1 cellular context compared by ENCODE assay signal in genomic region chr6:37170273-37171140, GRCh38.
TF ChIP-seq lines count a peak whose summit lies in the region.

No MANE protein-coding gene starts in this region.

TF ChIP-seq in K562, 482 proteins besides CTCF, POLR2A, EP300 and RAD21 (continued from another document and continues in another):
- TF ChIP-seq, protein P1, sequence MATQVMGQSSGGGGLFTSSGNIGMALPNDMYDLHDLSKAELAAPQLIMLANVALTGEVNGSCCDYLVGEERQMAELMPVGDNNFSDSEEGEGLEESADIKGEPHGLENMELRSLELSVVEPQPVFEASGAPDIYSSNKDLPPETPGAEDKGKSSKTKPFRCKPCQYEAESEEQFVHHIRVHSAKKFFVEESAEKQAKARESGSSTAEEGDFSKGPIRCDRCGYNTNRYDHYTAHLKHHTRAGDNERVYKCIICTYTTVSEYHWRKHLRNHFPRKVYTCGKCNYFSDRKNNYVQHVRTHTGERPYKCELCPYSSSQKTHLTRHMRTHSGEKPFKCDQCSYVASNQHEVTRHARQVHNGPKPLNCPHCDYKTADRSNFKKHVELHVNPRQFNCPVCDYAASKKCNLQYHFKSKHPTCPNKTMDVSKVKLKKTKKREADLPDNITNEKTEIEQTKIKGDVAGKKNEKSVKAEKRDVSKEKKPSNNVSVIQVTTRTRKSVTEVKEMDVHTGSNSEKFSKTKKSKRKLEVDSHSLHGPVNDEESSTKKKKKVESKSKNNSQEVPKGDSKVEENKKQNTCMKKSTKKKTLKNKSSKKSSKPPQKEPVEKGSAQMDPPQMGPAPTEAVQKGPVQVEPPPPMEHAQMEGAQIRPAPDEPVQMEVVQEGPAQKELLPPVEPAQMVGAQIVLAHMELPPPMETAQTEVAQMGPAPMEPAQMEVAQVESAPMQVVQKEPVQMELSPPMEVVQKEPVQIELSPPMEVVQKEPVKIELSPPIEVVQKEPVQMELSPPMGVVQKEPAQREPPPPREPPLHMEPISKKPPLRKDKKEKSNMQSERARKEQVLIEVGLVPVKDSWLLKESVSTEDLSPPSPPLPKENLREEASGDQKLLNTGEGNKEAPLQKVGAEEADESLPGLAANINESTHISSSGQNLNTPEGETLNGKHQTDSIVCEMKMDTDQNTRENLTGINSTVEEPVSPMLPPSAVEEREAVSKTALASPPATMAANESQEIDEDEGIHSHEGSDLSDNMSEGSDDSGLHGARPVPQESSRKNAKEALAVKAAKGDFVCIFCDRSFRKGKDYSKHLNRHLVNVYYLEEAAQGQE (CRISPR knock-in tag; IDR thresholded peaks at IDR 0.05; ENCODE audit: low read depth), result peak; percentile 76; the same call in 1 of the 2 replicates
- TF ChIP-seq EHMT2 (IDR thresholded peaks at IDR 0.05) (no peak), ZNF316 (IDR thresholded peaks at IDR 0.05) (no peak), SRSF7 (optimal IDR thresholded peaks at IDR 0.05; ENCODE audit: low read depth, low read length) (peak; percentile 57), POLR2G (IDR thresholded peaks at IDR 0.05; ENCODE audit: low read depth, low read length) (peak; percentile 85), BRD4 (IDR thresholded peaks at IDR 0.05) (no peak), U2AF1 (optimal IDR thresholded peaks at IDR 0.05; ENCODE audit: low read depth, low read length) (peak; percentile 44), ZNF354B (CRISPR knock-in tag; IDR thresholded peaks at IDR 0.05) (no peak), HCFC1 (IDR thresholded peaks at IDR 0.05; ENCODE audit: low read depth, low read length) (no peak; the same call in 1 of the 2 replicates), TCF3 (CRISPR knock-in tag; IDR thresholded peaks at IDR 0.05) (peak; percentile 33; the same call in 1 of the 2 replicates), MITF (IDR thresholded peaks at IDR 0.05) (no peak), CTBP1 (IDR thresholded peaks at IDR 0.05; ENCODE audit: borderline replicate concordance) (peak; percentile 79), SMARCE1 (IDR thresholded peaks at IDR 0.05) (no peak), SAP30 (IDR thresholded peaks at IDR 0.05; ENCODE audit: borderline replicate concordance, insufficient read depth, low read depth, low read length, poor library complexity, severe bottlenecking) (peak; percentile 73), E2F3 (CRISPR knock-in tag; IDR thresholded peaks at IDR 0.05) (peak; percentile 27; the same call in 1 of the 2 replicates), ZNF217 (CRISPR knock-in tag; IDR thresholded peaks at IDR 0.05) (no peak), ZBTB43 (CRISPR knock-in tag; IDR thresholded peaks at IDR 0.05) (0 out of 2 replicates have a peak, but pooled peaks have one; percentile 68), UBTF (IDR thresholded peaks at IDR 0.05; ENCODE audit: borderline replicate concordance in 1 of 2, low read depth in 2 of 2, low read length in 2 of 2) (peak; percentile 98 to 99), RHOXF2B (CRISPR knock-in tag; conservative IDR thresholded peaks at IDR 0.05) (0 out of 2 replicates have a peak, but pooled peaks have one; percentile 13), PHF8 (IDR thresholded peaks at IDR 0.05; ENCODE audit: borderline replicate concordance, low read length) (peak; percentile 47; the same call in 1 of the 2 replicates), BRF1 (IDR thresholded peaks at IDR 0.05; ENCODE audit: borderline replicate concordance, extremely low read depth, insufficient read length) (no peak), MYC (IDR thresholded peaks at IDR 0.05; ENCODE audit: low read depth, low read length) (peak; percentile 29; the same call in 1 of the 2 replicates), MYC (CRISPR knock-in tag; IDR thresholded peaks at IDR 0.05; ENCODE audit: borderline replicate concordance, low read depth) (peak; percentile 64; the same call in 1 of the 2 replicates), RREB1 (CRISPR knock-in tag; IDR thresholded peaks at IDR 0.05) (peak; percentile 58), RBBP5 (IDR thresholded peaks at IDR 0.05; ENCODE audit: borderline replicate concordance, insufficient read depth, low read length, poor library complexity, severe bottlenecking) (no peak), ZNF511 (CRISPR knock-in tag; IDR thresholded peaks at IDR 0.05) (peak; percentile 57; the same call in 1 of the 2 replicates), KHSRP (IDR thresholded peaks at IDR 0.05) (no peak), NRF1 (conservative IDR thresholded peaks at IDR 0.05 in 1 of 2, IDR thresholded peaks at IDR 0.05 in 1 of 2) (0 out of 4 replicates have a peak, but pooled peaks have one; percentile 18 to 40), CSDE1 (IDR thresholded peaks at IDR 0.05) (no peak), STAG1 (CRISPR knock-in tag; IDR thresholded peaks at IDR 0.05; ENCODE audit: borderline replicate concordance) (no peak)
- TF ChIP-seq, protein P2, sequence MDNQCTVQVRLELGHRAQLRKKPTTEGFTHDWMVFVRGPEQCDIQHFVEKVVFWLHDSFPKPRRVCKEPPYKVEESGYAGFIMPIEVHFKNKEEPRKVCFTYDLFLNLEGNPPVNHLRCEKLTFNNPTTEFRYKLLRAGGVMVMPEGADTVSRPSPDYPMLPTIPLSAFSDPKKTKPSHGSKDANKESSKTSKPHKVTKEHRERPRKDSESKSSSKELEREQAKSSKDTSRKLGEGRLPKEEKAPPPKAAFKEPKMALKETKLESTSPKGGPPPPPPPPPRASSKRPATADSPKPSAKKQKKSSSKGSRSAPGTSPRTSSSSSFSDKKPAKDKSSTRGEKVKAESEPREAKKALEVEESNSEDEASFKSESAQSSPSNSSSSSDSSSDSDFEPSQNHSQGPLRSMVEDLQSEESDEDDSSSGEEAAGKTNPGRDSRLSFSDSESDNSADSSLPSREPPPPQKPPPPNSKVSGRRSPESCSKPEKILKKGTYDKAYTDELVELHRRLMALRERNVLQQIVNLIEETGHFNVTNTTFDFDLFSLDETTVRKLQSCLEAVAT (IDR thresholded peaks at IDR 0.05), result peak; percentile 94 to 98
- TF ChIP-seq, protein P3, sequence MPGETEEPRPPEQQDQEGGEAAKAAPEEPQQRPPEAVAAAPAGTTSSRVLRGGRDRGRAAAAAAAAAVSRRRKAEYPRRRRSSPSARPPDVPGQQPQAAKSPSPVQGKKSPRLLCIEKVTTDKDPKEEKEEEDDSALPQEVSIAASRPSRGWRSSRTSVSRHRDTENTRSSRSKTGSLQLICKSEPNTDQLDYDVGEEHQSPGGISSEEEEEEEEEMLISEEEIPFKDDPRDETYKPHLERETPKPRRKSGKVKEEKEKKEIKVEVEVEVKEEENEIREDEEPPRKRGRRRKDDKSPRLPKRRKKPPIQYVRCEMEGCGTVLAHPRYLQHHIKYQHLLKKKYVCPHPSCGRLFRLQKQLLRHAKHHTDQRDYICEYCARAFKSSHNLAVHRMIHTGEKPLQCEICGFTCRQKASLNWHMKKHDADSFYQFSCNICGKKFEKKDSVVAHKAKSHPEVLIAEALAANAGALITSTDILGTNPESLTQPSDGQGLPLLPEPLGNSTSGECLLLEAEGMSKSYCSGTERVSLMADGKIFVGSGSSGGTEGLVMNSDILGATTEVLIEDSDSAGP (CRISPR knock-in tag; IDR thresholded peaks at IDR 0.05), result no peak
- TF ChIP-seq, protein P4, sequence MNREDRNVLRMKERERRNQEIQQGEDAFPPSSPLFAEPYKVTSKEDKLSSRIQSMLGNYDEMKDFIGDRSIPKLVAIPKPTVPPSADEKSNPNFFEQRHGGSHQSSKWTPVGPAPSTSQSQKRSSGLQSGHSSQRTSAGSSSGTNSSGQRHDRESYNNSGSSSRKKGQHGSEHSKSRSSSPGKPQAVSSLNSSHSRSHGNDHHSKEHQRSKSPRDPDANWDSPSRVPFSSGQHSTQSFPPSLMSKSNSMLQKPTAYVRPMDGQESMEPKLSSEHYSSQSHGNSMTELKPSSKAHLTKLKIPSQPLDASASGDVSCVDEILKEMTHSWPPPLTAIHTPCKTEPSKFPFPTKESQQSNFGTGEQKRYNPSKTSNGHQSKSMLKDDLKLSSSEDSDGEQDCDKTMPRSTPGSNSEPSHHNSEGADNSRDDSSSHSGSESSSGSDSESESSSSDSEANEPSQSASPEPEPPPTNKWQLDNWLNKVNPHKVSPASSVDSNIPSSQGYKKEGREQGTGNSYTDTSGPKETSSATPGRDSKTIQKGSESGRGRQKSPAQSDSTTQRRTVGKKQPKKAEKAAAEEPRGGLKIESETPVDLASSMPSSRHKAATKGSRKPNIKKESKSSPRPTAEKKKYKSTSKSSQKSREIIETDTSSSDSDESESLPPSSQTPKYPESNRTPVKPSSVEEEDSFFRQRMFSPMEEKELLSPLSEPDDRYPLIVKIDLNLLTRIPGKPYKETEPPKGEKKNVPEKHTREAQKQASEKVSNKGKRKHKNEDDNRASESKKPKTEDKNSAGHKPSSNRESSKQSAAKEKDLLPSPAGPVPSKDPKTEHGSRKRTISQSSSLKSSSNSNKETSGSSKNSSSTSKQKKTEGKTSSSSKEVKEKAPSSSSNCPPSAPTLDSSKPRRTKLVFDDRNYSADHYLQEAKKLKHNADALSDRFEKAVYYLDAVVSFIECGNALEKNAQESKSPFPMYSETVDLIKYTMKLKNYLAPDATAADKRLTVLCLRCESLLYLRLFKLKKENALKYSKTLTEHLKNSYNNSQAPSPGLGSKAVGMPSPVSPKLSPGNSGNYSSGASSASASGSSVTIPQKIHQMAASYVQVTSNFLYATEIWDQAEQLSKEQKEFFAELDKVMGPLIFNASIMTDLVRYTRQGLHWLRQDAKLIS (CRISPR knock-in tag; IDR thresholded peaks at IDR 0.05), result peak; percentile 89
